ENCODE assay signal across 4 cellular contexts in the genomic region with DNA sequence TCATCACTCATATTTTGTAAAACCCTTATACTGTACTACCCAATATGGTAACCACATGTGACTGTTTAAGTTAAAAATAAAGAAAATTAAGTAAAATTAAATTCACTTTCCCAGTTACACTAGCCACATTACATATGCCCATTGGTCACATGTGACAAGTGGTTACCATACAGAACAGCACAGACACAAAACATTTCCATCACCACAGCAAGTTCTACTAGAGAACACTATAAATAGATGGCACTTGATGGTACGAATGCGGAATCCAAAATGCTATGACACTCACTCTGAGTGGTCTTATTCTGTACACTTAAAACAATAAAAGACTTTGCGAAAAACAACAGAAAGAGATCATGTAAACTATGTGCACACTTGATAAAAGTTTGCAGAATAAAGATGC.
"Had no signal": no experiment of that assay in that cellular context is flagged by ENCODE, and none has a peak within 500 bp of the region (broad histone marks: within the 10 kb centered on the region; RNA-seq: fewer than 3 reads in every experiment).

No MANE protein-coding gene starts in this region.

- ATAC-seq: GM23338 had no signal

- DNase-seq: H9, HCEC 1CT, IMR-90 had no signal

- H3K4me3 ChIP-seq: GM23338 had no signal
